ENCODE assay signal across 30 cellular contexts in genomic region chr12:27743601-27744000, GRCh38. TPM values are rescaled to one million over a fixed set of nuclear protein-coding genes. Genes with fewer than 3 reads are reported as not detected.
"Had no signal": no experiment of that assay in that cellular context is flagged by ENCODE, and none has a peak within 500 bp of the region (broad histone marks: within the 10 kb centered on the region; RNA-seq: fewer than 3 reads in every experiment).

No MANE protein-coding gene starts in this region.

- H3K4me3 Mint-ChIP-seq: stimulated activated effector memory CD8-positive, alpha-beta T cell treated with anti-CD3 and anti-CD28 coated beads, Interleukin-12 subunit alpha, Interleukin-12 subunit beta, amount 100 ng/mL, for 72 hours; stimulated activated memory B cell treated with anti-CD40 and anti-IgM and Interleukin-4, amounts not matched to agents 10 μg/mL and 1 μg/mL and 100 μg/mL, for 72 hours; stimulated activated naive B cell treated with anti-CD40 and anti-IgM and Interleukin-4, amounts not matched to agents 10 μg/mL and 1 μg/mL and 100 μg/mL, for 72 hours; stimulated activated naive CD8-positive, alpha-beta T cell treated with anti-CD3 and anti-CD28 coated beads, Interleukin-15, amount 100 ng/mL, for 72 hours; stimulated activated naive CD8-positive, alpha-beta T cell treated with anti-CD3 and anti-CD28 coated beads, Interleukin-15, Interleukin-2, amounts not matched to agents 100 ng/mL and 50 ng/mL, for 24 hours; type B pancreatic cell had no signal

- H3K27ac ChIP-seq: stomach, suprapubic skin, thyroid gland, tibial artery, tibial nerve, transverse colon, upper lobe of left lung, upper lobe of right lung, uterus, vagina had no signal

- H3K9me3 ChIP-seq: stomach, suprapubic skin, thoracic aorta, thyroid gland, tibial artery, tibial nerve, transverse colon, upper lobe of left lung, upper lobe of right lung, uterus, vagina had no signal

- H3K27ac Mint-ChIP-seq: stimulated activated effector memory CD8-positive, alpha-beta T cell treated with anti-CD3 and anti-CD28 coated beads, Interleukin-12 subunit alpha, Interleukin-12 subunit beta, amount 100 ng/mL, for 72 hours; stimulated activated memory B cell treated with anti-CD40 and anti-IgM and Interleukin-4, amounts not matched to agents 10 μg/mL and 1 μg/mL and 100 μg/mL, for 72 hours; stimulated activated naive CD8-positive, alpha-beta T cell treated with anti-CD3 and anti-CD28 coated beads, Interleukin-15, Interleukin-2, amounts not matched to agents 100 ng/mL and 50 ng/mL, for 24 hours; type B pancreatic cell had no signal

- DNase-seq: stimulated activated CD4-positive, alpha-beta T cell treated with anti-CD3 and anti-CD28 coated beads, Interleukin-2, amount 100 ng/mL, for 24 hours; stimulated activated CD4-positive, alpha-beta T cell treated with anti-CD3 and anti-CD28 coated beads, Interleukin-2, amount 100 ng/mL, for 48 hours; stimulated activated CD4-positive, alpha-beta T cell treated with anti-CD3 and anti-CD28 coated beads, Interleukin-4, amount 100 ng/mL, for 1 hour; stimulated activated CD4-positive, alpha-beta T cell treated with anti-CD3 and anti-CD28 coated beads, Interleukin-4, amount 100 ng/mL, for 24 hours; stimulated activated CD4-positive, alpha-beta T cell treated with anti-CD3 and anti-CD28 coated beads, Interleukin-4, amount 100 ng/mL, for 4 hours; stimulated activated CD8-positive, alpha-beta memory T cell treated with anti-CD3 and anti-CD28 coated beads, Interleukin-4, amount 100 ng/mL, for 48 hours; stimulated activated naive B cell treated with anti-CD40 and anti-IgM and Interleukin-4, amounts not matched to agents 10 μg/mL and 1 μg/mL and 100 μg/mL, for 72 hours; stimulated activated naive CD4-positive, alpha-beta T cell; stimulated activated naive CD4-positive, alpha-beta T cell treated with Interleukin-2 at 50 U/mL for 16 hours; stimulated activated naive CD8-positive, alpha-beta T cell treated with anti-CD3 and anti-CD28 coated beads, Interleukin-15, amount 100 ng/mL, for 72 hours; stimulated activated naive CD8-positive, alpha-beta T cell treated with anti-CD3 and anti-CD28 coated beads, Interleukin-15, Interleukin-2, amounts not matched to agents 100 U/mL and 50 U/mL, for 24 hours; stomach; substantia nigra; thyroid gland; tibial artery; upper lobe of left lung; upper lobe of right lung; uterus had no signal

- H3K27me3 ChIP-seq: stomach, suprapubic skin, thyroid gland, tibial artery, tibial nerve, transverse colon, upper lobe of left lung, upper lobe of right lung, uterus, vagina had no signal

- H3K9me3 Mint-ChIP-seq: stimulated activated effector memory CD8-positive, alpha-beta T cell treated with anti-CD3 and anti-CD28 coated beads, Interleukin-12 subunit alpha, Interleukin-12 subunit beta, amount 100 ng/mL, for 72 hours; stimulated activated memory B cell treated with anti-CD40 and anti-IgM and Interleukin-4, amounts not matched to agents 10 μg/mL and 1 μg/mL and 100 μg/mL, for 72 hours; stimulated activated naive B cell treated with anti-CD40 and anti-IgM and Interleukin-4, amounts not matched to agents 10 μg/mL and 1 μg/mL and 100 μg/mL, for 72 hours; stimulated activated naive CD8-positive, alpha-beta T cell treated with anti-CD3 and anti-CD28 coated beads, Interleukin-15, amount 100 ng/mL, for 72 hours; stimulated activated naive CD8-positive, alpha-beta T cell treated with anti-CD3 and anti-CD28 coated beads, Interleukin-15, Interleukin-2, amounts not matched to agents 100 ng/mL and 50 ng/mL, for 24 hours; type B pancreatic cell had no signal

- H3K4me1 Mint-ChIP-seq: stimulated activated effector memory CD8-positive, alpha-beta T cell treated with anti-CD3 and anti-CD28 coated beads, Interleukin-12 subunit alpha, Interleukin-12 subunit beta, amount 100 ng/mL, for 72 hours; stimulated activated memory B cell treated with anti-CD40 and anti-IgM and Interleukin-4, amounts not matched to agents 10 μg/mL and 1 μg/mL and 100 μg/mL, for 72 hours; stimulated activated naive B cell treated with anti-CD40 and anti-IgM and Interleukin-4, amounts not matched to agents 10 μg/mL and 1 μg/mL and 100 μg/mL, for 72 hours had no signal

- H3K36me3 ChIP-seq: thoracic aorta, thyroid gland, uterus had no signal

- H3K4me3 ChIP-seq: stomach, suprapubic skin, thoracic aorta, thyroid gland, tibial artery, tibial nerve, transverse colon, upper lobe of left lung, upper lobe of right lung, uterus, vagina had no signal

- H3K27me3 Mint-ChIP-seq: stimulated activated memory B cell treated with anti-CD40 and anti-IgM and Interleukin-4, amounts not matched to agents 10 μg/mL and 1 μg/mL and 100 μg/mL, for 72 hours; stimulated activated naive B cell treated with anti-CD40 and anti-IgM and Interleukin-4, amounts not matched to agents 10 μg/mL and 1 μg/mL and 100 μg/mL, for 72 hours; stimulated activated naive CD8-positive, alpha-beta T cell treated with anti-CD3 and anti-CD28 coated beads, Interleukin-15, amount 100 ng/mL, for 72 hours; stimulated activated naive CD8-positive, alpha-beta T cell treated with anti-CD3 and anti-CD28 coated beads, Interleukin-15, Interleukin-2, amounts not matched to agents 100 ng/mL and 50 ng/mL, for 24 hours; type B pancreatic cell had no signal

RNA-seq across cellular contexts. Expression of gene MANSC4, which starts 36.4 kb away (rescaled TPM):
- total RNA-seq: stomach, suprapubic skin, temporal lobe, thoracic aorta, thyroid gland, transverse colon, upper lobe of left lung, upper lobe of right lung, ureter, urinary bladder, vagina had no signal
- polyA plus RNA-seq: stomach, urinary bladder had no signal

RNA-seq across cellular contexts. Expression of gene REP15, which starts 47.4 kb away (rescaled TPM):
- total RNA-seq: tibial nerve, vagina had no signal
